In the genomic region with DNA sequence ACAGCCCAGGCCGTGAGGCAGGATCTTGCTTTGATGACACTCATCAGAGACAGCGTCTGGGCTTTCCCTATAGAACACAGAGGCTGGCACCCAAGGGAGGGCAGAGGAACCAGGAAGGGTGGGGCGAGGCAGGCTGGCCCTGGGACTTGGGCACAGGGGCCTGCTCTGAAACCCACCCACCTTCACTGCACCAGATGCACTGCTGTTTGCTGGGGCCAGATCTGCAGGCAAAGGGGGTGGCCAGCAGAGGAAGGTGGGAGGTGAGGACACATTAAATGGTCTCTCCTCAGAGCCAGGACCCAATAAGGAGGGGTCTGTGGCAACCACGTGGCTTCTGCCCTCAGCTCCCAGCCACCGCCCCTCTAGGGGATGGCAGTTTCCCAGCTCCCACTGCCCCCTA, we compare ENCODE assay signal across 22 cellular contexts. TPM values are rescaled to one million over a fixed set of nuclear protein-coding genes. Genes with fewer than 3 reads are reported as not detected.
"Had no signal": no experiment of that assay in that cellular context is flagged by ENCODE, and none has a peak within 500 bp of the region (broad histone marks: within the 10 kb centered on the region; RNA-seq: fewer than 3 reads in every experiment).

No MANE protein-coding gene starts in this region.

- ATAC-seq: SK-N-SH treated with all-trans-retinoic acid at 6 μM for 48 hours had no signal

- H3K9me3 ChIP-seq: MG63, SJCRH30 had no signal

- H3K27ac ChIP-seq: SJCRH30 had no signal

- H3K36me3 ChIP-seq: MG63, SJCRH30 had no signal

- H3K4me1 ChIP-seq: SJCRH30 had no signal

- H3K4me3 ChIP-seq: MG63, SJCRH30 had no signal

- DNase-seq: IMR-90, Karpas-422, KG1, MG63, NCI-H1092, NCI-H1105 treated with DMSO at 0.1 percent for 48 hours, NCI-H1417 treated with DMSO at 0.1 percent for 48 hours, NCI-H146, NCI-H1694 treated with DMSO at 0.1 percent for 48 hours, NCI-H1930, NCI-H2081, NCI-H2107, NCI-H2227 treated with DMSO at 0.1 percent for 48 hours, NCI-H524, NCI-H526 treated with DMSO at 0.1 percent for 48 hours, NCI-H748 treated with DMSO at 0.1 percent for 48 hours, RPMI8226, SHP77, SJCRH30 had no signal

RNA-seq across cellular contexts. Expression of a gene that starts 6.6 kb away (rescaled TPM):
- total RNA-seq: HT-29, IMR-90, NCI-H460, SJCRH30 had no signal
- polyA plus RNA-seq: IMR-90 had no signal
